Comparison of ENCODE assay signal across 1 cellular context in the genomic region with DNA sequence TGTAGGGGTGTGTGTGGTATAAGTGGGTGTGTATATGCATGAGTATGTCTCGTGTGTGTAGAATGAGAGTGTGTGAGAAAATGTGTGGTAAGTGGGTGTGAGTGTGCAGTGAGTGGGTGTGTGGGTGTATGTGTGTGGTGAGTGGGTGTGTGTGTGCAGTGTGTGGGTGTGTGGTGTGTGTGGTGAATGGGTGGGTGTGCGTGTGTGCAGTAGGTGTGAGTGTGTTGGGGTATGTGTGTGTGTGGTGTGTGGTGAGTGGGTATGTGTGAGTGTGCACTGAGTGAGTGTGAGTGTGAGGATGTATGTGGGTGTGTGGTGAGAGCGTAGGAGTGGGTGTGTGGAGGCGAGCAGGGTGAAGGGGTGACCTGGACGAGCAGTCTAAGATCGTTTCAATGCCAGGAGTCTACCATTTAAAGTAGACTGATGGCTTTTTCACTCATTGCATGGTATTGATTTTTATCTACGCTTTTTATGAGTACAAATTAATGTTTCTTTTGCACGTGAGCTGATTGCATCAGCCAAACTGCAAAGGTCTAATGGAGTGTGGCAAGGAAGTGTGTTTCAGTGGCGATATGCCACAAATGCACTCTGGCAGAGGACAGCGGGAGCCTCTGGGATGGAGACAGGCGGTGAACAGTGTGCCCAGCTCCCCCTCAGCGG.
TF ChIP-seq lines count a peak whose summit lies in the region.

No MANE protein-coding gene starts in this region.

TF ChIP-seq in HEK293, 187 proteins besides CTCF, POLR2A, EP300 and RAD21 (continued from another document and continues in another):
- TF ChIP-seq ZSCAN4 (tag by site-specific recombination; IDR thresholded peaks at IDR 0.05) (peak; percentile 88), ZNF837 (tag by site-specific recombination; IDR thresholded peaks at IDR 0.05) (no peak; the same call in 1 of the 2 replicates), ZNF433 (tag by site-specific recombination; IDR thresholded peaks at IDR 0.05; ENCODE audit: low read depth) (no peak), ZNF112 (tag by site-specific recombination; IDR thresholded peaks at IDR 0.05) (no peak), ZSCAN16 (tag by site-specific recombination; IDR thresholded peaks at IDR 0.05) (no peak), ZFP41 (tag by site-specific recombination; IDR thresholded peaks at IDR 0.05; ENCODE audit: borderline replicate concordance) (no peak), ZNF645 (tag by site-specific recombination; IDR thresholded peaks at IDR 0.05) (peak; percentile 95; the same call in 1 of the 2 replicates), ZBTB21 (tag by site-specific recombination; IDR thresholded peaks at IDR 0.05) (no peak; the same call in 1 of the 2 replicates), OVOL3 (tag by site-specific recombination; IDR thresholded peaks at IDR 0.05) (no peak; the same call in 1 of the 2 replicates), ZNF114 (tag by site-specific recombination; IDR thresholded peaks at IDR 0.05) (no peak), REPIN1 (tag by site-specific recombination; IDR thresholded peaks at IDR 0.05; ENCODE audit: low read depth) (no peak), ZBTB17 (tag by site-specific recombination; IDR thresholded peaks at IDR 0.05) (peak; percentile 47), KLF7 (tag by site-specific recombination; IDR thresholded peaks at IDR 0.05; ENCODE audit: borderline replicate concordance) (peak; percentile 43; the same call in 1 of the 2 replicates), ZNF121 (tag by site-specific recombination; IDR thresholded peaks at IDR 0.05) (peak; percentile 37; the same call in 1 of the 2 replicates), HOXD13 (CRISPR knock-in tag; IDR thresholded peaks at IDR 0.05; ENCODE audit: borderline replicate concordance) (no peak), ZBTB8A (tag by site-specific recombination; IDR thresholded peaks at IDR 0.05) (peak; percentile 60), ZNF747 (tag by site-specific recombination; IDR thresholded peaks at IDR 0.05) (no peak), BCL6B (tag by site-specific recombination; IDR thresholded peaks at IDR 0.05) (peak; percentile 45; the same call in 1 of the 2 replicates), ZNF521 (tag by site-specific recombination; IDR thresholded peaks at IDR 0.05) (no peak), ZNF621 (tag by site-specific recombination; IDR thresholded peaks at IDR 0.05) (no peak), IKZF3 (tag by site-specific recombination; IDR thresholded peaks at IDR 0.05) (peak; percentile 70; the same call in 1 of the 2 replicates), ZBTB44 (tag by site-specific recombination; IDR thresholded peaks at IDR 0.05) (no peak), ZBTB7A (tag by site-specific recombination; IDR thresholded peaks at IDR 0.05; ENCODE audit: low read depth) (0 out of 2 replicates have a peak, but pooled peaks have one; percentile 22), HOXA7 (CRISPR knock-in tag; IDR thresholded peaks at IDR 0.05; ENCODE audit: borderline replicate concordance) (no peak), HIC1 (tag by site-specific recombination; IDR thresholded peaks at IDR 0.05) (no peak), ZNF776 (tag by site-specific recombination; IDR thresholded peaks at IDR 0.05; ENCODE audit: borderline replicate concordance) (no peak), MEIS1 (CRISPR knock-in tag; IDR thresholded peaks at IDR 0.05; ENCODE audit: borderline replicate concordance) (no peak), ZNF138 (tag by site-specific recombination; IDR thresholded peaks at IDR 0.05; ENCODE audit: borderline replicate concordance) (no peak), ZNF157 (tag by site-specific recombination; IDR thresholded peaks at IDR 0.05) (no peak; the same call in 1 of the 2 replicates), ZXDB (tag by site-specific recombination; IDR thresholded peaks at IDR 0.05) (no peak), ZNF335 (tag by site-specific recombination; conservative IDR thresholded peaks at IDR 0.05) (0 out of 2 replicates have a peak, but pooled peaks have one; percentile 23), ZBTB20 (tag by site-specific recombination; IDR thresholded peaks at IDR 0.05) (0 out of 2 replicates have a peak, but pooled peaks have one; percentile 24), ZNF311 (tag by site-specific recombination; IDR thresholded peaks at IDR 0.05; ENCODE audit: borderline replicate concordance) (peak; percentile 76; the same call in 1 of the 2 replicates)
- TF ChIP-seq, protein P1, sequence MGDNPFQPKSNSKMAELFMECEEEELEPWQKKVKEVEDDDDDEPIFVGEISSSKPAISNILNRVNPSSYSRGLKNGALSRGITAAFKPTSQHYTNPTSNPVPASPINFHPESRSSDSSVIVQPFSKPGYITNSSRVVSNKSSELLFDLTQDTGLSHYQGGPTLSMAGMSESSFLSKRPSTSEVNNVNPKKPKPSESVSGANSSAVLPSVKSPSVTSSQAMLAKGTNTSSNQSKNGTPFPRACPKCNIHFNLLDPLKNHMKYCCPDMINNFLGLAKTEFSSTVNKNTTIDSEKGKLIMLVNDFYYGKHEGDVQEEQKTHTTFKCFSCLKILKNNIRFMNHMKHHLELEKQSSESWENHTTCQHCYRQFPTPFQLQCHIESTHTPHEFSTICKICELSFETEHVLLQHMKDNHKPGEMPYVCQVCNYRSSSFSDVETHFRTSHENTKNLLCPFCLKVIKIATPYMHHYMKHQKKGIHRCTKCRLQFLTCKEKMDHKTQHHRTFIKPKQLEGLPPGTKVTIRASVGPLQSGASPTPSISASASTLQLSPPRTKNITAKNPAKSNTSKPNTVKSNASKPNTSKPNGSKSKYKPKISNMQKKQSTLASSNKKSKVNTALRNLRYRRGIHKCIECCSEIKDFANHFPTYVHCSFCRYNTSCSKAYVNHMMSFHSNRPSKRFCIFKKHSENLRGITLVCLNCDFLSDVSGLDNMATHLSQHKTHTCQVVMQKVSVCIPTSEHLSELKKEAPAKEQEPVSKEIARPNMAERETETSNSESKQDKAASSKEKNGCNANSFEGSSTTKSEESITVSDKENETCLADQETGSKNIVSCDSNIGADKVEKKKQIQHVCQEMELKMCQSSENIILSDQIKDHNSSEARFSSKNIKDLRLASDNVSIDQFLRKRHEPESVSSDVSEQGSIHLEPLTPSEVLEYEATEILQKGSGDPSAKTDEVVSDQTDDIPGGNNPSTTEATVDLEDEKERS (tag by site-specific recombination; IDR thresholded peaks at IDR 0.05): no peak
- TF ChIP-seq, protein P2, sequence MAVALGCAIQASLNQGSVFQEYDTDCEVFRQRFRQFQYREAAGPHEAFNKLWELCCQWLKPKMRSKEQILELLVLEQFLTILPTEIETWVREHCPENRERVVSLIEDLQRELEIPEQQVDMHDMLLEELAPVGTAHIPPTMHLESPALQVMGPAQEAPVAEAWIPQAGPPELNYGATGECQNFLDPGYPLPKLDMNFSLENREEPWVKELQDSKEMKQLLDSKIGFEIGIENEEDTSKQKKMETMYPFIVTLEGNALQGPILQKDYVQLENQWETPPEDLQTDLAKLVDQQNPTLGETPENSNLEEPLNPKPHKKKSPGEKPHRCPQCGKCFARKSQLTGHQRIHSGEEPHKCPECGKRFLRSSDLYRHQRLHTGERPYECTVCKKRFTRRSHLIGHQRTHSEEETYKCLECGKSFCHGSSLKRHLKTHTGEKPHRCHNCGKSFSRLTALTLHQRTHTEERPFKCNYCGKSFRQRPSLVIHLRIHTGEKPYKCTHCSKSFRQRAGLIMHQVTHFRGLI (tag by site-specific recombination; IDR thresholded peaks at IDR 0.05): no peak
- TF ChIP-seq, protein P3, sequence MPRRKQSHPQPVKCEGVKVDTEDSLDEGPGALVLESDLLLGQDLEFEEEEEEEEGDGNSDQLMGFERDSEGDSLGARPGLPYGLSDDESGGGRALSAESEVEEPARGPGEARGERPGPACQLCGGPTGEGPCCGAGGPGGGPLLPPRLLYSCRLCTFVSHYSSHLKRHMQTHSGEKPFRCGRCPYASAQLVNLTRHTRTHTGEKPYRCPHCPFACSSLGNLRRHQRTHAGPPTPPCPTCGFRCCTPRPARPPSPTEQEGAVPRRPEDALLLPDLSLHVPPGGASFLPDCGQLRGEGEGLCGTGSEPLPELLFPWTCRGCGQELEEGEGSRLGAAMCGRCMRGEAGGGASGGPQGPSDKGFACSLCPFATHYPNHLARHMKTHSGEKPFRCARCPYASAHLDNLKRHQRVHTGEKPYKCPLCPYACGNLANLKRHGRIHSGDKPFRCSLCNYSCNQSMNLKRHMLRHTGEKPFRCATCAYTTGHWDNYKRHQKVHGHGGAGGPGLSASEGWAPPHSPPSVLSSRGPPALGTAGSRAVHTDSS (tag by site-specific recombination; IDR thresholded peaks at IDR 0.05): no peak
- TF ChIP-seq, protein P4, sequence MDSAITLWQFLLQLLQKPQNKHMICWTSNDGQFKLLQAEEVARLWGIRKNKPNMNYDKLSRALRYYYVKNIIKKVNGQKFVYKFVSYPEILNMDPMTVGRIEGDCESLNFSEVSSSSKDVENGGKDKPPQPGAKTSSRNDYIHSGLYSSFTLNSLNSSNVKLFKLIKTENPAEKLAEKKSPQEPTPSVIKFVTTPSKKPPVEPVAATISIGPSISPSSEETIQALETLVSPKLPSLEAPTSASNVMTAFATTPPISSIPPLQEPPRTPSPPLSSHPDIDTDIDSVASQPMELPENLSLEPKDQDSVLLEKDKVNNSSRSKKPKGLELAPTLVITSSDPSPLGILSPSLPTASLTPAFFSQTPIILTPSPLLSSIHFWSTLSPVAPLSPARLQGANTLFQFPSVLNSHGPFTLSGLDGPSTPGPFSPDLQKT (IDR thresholded peaks at IDR 0.05; ENCODE audit: borderline replicate concordance, low read depth, low read length): no peak
- TF ChIP-seq, protein P5, sequence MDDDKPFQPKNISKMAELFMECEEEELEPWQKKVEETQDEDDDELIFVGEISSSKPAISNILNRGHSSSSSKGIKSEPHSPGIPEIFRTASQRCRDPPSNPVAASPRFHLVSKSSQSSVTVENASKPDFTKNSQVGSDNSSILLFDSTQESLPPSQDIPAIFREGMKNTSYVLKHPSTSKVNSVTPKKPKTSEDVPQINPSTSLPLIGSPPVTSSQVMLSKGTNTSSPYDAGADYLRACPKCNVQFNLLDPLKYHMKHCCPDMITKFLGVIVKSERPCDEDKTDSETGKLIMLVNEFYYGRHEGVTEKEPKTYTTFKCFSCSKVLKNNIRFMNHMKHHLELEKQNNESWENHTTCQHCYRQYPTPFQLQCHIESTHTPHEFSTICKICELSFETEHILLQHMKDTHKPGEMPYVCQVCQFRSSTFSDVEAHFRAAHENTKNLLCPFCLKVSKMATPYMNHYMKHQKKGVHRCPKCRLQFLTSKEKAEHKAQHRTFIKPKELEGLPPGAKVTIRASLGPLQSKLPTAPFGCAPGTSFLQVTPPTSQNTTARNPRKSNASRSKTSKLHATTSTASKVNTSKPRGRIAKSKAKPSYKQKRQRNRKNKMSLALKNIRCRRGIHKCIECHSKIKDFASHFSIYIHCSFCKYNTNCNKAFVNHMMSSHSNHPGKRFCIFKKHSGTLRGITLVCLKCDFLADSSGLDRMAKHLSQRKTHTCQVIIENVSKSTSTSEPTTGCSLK (tag by site-specific recombination; IDR thresholded peaks at IDR 0.05): peak; percentile 88
